In genomic region chr1:143972753-143973326, GRCh38 we compare ENCODE assay signal across 9 cellular contexts. TPM values are rescaled to one million over a fixed set of nuclear protein-coding genes. Genes with fewer than 3 reads are reported as not detected.
DNase-seq lines count a peak whose midpoint lies in the region; ATAC-seq and TF ChIP-seq lines count a peak whose summit lies in the region.
"Not testable (repeated sequence)": the region's sequence is repeated elsewhere in the genome, so short reads cannot be mapped to it uniquely, and the experiment has no call there.
"Had no signal": no experiment of that assay in that cellular context is flagged by ENCODE, and none has a peak within 500 bp of the region (broad histone marks: within the 10 kb centered on the region; RNA-seq: fewer than 3 reads in every experiment).

No MANE protein-coding gene starts in this region.

- H3K27ac Mint-ChIP-seq in activated T-cell treated with anti-CD3 and anti-CD28 coated beads, Interleukin-2, amount 50 U/mL, for 72 hours, result not testable (repeated sequence)

- H3K9me3 Mint-ChIP-seq in activated T-cell treated with anti-CD3 and anti-CD28 coated beads, Interleukin-2, amount 50 U/mL, for 72 hours, result not testable (repeated sequence)

- not testable (repeated sequence) for H3K36me3 ChIP-seq in HCT116 (ENCODE audit: control insufficient read depth in 1 of 2, insufficient read depth in 2 of 2, low read length in 2 of 2); thoracic aorta

- not testable (repeated sequence) for H4K20me1 ChIP-seq in HCT116 (ENCODE audit: insufficient read depth)

- TF ChIP-seq POLR2A in HCT116 (IDR thresholded peaks at IDR 0.05; ENCODE audit: borderline replicate concordance, extremely low read depth, insufficient read depth, insufficient read length), result not testable (repeated sequence)

- not testable (repeated sequence) for H3K9ac ChIP-seq in HCT116 (ENCODE audit: low read length)

- not testable (repeated sequence) for TF ChIP-seq CTCF in HCT116 (IDR thresholded peaks at IDR 0.05 in 2 of 3, conservative IDR thresholded peaks at IDR 0.05 in 1 of 3; ENCODE audit: borderline replicate concordance in 1 of 3, insufficient read depth in 1 of 3, low read depth in 2 of 3, low read length in 2 of 3); thoracic aorta (IDR thresholded peaks at IDR 0.05)

- H3K79me2 ChIP-seq in HCT116 (ENCODE audit: insufficient read depth, low read length), result not testable (repeated sequence)

- not testable (repeated sequence) for H3K4me1 Mint-ChIP-seq in activated T-cell treated with anti-CD3 and anti-CD28 coated beads, Interleukin-2, amount 50 U/mL, for 72 hours (ENCODE audit: low read depth)

- not testable (repeated sequence) for H3K27me3 Mint-ChIP-seq in activated T-cell treated with anti-CD3 and anti-CD28 coated beads, Interleukin-2, amount 50 U/mL, for 72 hours (ENCODE audit: low read depth)

- not testable (repeated sequence) for H3K4me3 Mint-ChIP-seq in activated T-cell treated with anti-CD3 and anti-CD28 coated beads, Interleukin-2, amount 50 U/mL, for 72 hours

- ATAC-seq in GM18511 (IDR thresholded peaks at IDR 0.05; ENCODE audit: unreplicated experiment) (peak; percentile 13), GM19455 (IDR thresholded peaks at IDR 0.05; ENCODE audit: unreplicated experiment) (peak; percentile 16), HCT116 (peak; percentile 50), HG03045 (IDR thresholded peaks at IDR 0.05; ENCODE audit: unreplicated experiment) (peak; percentile 14), HG03520 (IDR thresholded peaks at IDR 0.05; ENCODE audit: unreplicated experiment) (peak; percentile 6), left colon (peak; percentile 28), thoracic aorta (ENCODE audit: insufficient number of reproducible peaks, low FRiP score, low read depth) (peak; percentile 43)
- ATAC-seq in activated T-cell treated with anti-CD3 and anti-CD28 coated beads, Interleukin-2, amount 50 U/mL, for 72 hours (replicated peaks in 1 of 2), result peak; percentile 16 to 20

- H2AFZ ChIP-seq in HCT116 (ENCODE audit: low read depth, low read length, poor library complexity, severe bottlenecking), result not testable (repeated sequence)

- POLR2A ChIA-PET in HCT116 (lab: Charles Lee), result not testable (repeated sequence)

- not testable (repeated sequence) for DNase-seq in HCT116 (ENCODE audit: low read depth, low spot score); activated T-cell treated with anti-CD3 and anti-CD28 coated beads, Interleukin-2, amount 50 U/mL, for 72 hours; left colon; thoracic aorta (ENCODE audit: low spot score)

- TF ChIP-seq RAD21 in HCT116 (IDR thresholded peaks at IDR 0.05; ENCODE audit: low read depth), result not testable (repeated sequence)

- H3K4me2 ChIP-seq in HCT116 (ENCODE audit: low read length), result not testable (repeated sequence)

- intact Hi-C loops in HCT116 (cut with micrococcal nuclease); left colon (cut with DNase I, micrococcal nuclease): not testable (repeated sequence)

- H3K27ac ChIP-seq in HCT116 (ENCODE audit: low read depth, low read length); thoracic aorta: not testable (repeated sequence)

- CTCF ChIA-PET in HCT116 (lab: Charles Lee), result not testable (repeated sequence)

- H3K27me3 ChIP-seq in HCT116 (ENCODE audit: insufficient read depth, low read length); thoracic aorta (replicated peaks; ENCODE audit: insufficient read depth): not testable (repeated sequence)

- TSS peak; percentile 87 for BruUV-seq in HCT116 (replicated peaks; lab: Mats Ljungman, UMichigan)

- H3K9me3 ChIP-seq in HCT116 (ENCODE audit: control insufficient read depth in 1 of 2, insufficient read depth in 1 of 2, low read depth in 1 of 2, low read length in 2 of 2); thoracic aorta: not testable (repeated sequence)

- H3K4me1 ChIP-seq in HCT116 (ENCODE audit: control insufficient read depth in 1 of 2, insufficient read depth in 2 of 2, low read length in 2 of 2); thoracic aorta (ENCODE audit: control insufficient read depth in 1 of 2, low read depth in 2 of 2): not testable (repeated sequence)

- not testable (repeated sequence) for H3K36me3 Mint-ChIP-seq in activated T-cell treated with anti-CD3 and anti-CD28 coated beads, Interleukin-2, amount 50 U/mL, for 72 hours (ENCODE audit: insufficient read depth in 2 of 2)

- RAD21 ChIA-PET in HCT116 (lab: Charles Lee; ENCODE audit: low non-redundant PET in 1 of 2, low total read pairs in 2 of 2, uncharacterized antibody in 2 of 2, unreplicated experiment in 2 of 2), result not testable (repeated sequence)

- H3K4me3 ChIP-seq in HCT116 (replicated peaks in 1 of 2; ENCODE audit: low read depth in 1 of 2, low read length in 2 of 2); thoracic aorta: not testable (repeated sequence)

- H3K9me2 ChIP-seq in HCT116 (ENCODE audit: insufficient read depth), result not testable (repeated sequence)

RNA-seq across cellular contexts. Expression of gene FAM72C, which starts 1.1 kb away (rescaled TPM):
- total RNA-seq in HCT116 (2021; ENCODE audit: unreplicated experiment), result 9.5 TPM
- 5.7 and 7.6 TPM in 2 replicates for polyA plus RNA-seq in HCT116 (2012)
- 10 to 100 TPM in 1 of 2 donors, 1 to 10 TPM in 1; 3.5 to 49.2 TPM for total RNA-seq in activated T-cell treated with anti-CD3 and anti-CD28 coated beads, Interleukin-2, amount 50 U/mL, for 72 hours
- total RNA-seq in left colon, result under 1 TPM in 1 of 2 donors, not detected in 1; 0.17 TPM
- total RNA-seq in thoracic aorta, result not detected
- total RNA-seq: Caco-2 had no signal
